Comparison of ENCODE assay signal across 14 cellular contexts in the genomic region with DNA sequence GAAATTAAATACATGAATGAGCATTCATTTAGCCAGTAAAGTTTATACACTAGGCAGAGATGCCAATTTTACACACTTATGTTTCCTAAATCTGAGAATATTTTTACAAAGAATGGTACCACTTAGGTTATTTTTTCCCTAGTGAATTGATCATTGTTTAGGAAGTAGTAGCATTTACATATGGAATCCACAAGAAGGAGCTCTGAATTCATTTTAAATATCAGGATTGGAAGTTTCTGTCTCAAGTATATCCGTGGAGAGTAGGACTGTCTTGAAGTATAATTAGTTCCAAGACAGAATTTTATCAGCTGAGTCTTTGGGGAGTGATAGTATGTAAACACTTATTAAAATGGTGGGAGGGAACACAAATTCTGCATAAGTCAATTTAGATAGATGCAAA.
DNase-seq lines count a peak whose midpoint lies in the region; ATAC-seq and TF ChIP-seq lines count a peak whose summit lies in the region.
"Had no signal": no experiment of that assay in that cellular context is flagged by ENCODE, and none has a peak within 500 bp of the region (broad histone marks: within the 10 kb centered on the region; RNA-seq: fewer than 3 reads in every experiment).

No MANE protein-coding gene starts in this region.

- H3K27me3 Mint-ChIP-seq in CD8-positive, alpha-beta memory T cell = peaks cover 3 to 9% of the 10 kb centered on the region in 2 donors

- no peaks in the 10 kb centered on the region for H3K4me1 Mint-ChIP-seq in CD8-positive, alpha-beta memory T cell
- H3K4me1 Mint-ChIP-seq: activated T-helper 17 cell treated with anti-CD3 and anti-CD28 coated beads, Interleukin-2, amount 50 U/mL, for 72 hours; T-helper 17 cell had no signal

- H3K27ac ChIP-seq in PC-3 (ENCODE audit: low read length) (no peak overlapping the region), fibroblast of lung (ENCODE audit: insufficient read depth, low read length) (no peak overlapping the region), prostate gland (no peak overlapping the region), substantia nigra (ENCODE audit: low read depth, low read length, poor library complexity, severe bottlenecking) (no peak overlapping the region)
- H3K27ac ChIP-seq in CD8-positive, alpha-beta memory T cell (ENCODE audit: low read depth, low read length) = no peak overlapping the region

- H3K36me3 Mint-ChIP-seq in CD8-positive, alpha-beta memory T cell = no peaks in the 10 kb centered on the region

- POLR2A ChIA-PET in PC-3 (lab: Charles Lee; ENCODE audit: unreplicated experiment) = no interaction called here
- POLR2A ChIA-PET in CD8-positive, alpha-beta memory T cell (lab: Charles Lee) = no interaction called here

- no peak overlapping the region for H3K9ac ChIP-seq in PC-3 (ENCODE audit: low read length)
- H3K9ac ChIP-seq in fibroblast of lung (ENCODE audit: insufficient read depth, low read length) = no peak overlapping the region

- no peak overlapping the region for H3K27ac Mint-ChIP-seq in CD8-positive, alpha-beta memory T cell
- H3K27ac Mint-ChIP-seq: activated T-helper 17 cell treated with anti-CD3 and anti-CD28 coated beads, Interleukin-2, amount 50 U/mL, for 72 hours; T-helper 17 cell had no signal

- H3K9me2 ChIP-seq in PC-3 (replicated peaks; ENCODE audit: low read length) = no peaks in the 10 kb centered on the region

- TF ChIP-seq POLR2A in prostate gland (IDR thresholded peaks at IDR 0.05) = no peak

- H3K4me2 ChIP-seq in PC-3 (ENCODE audit: low read length) = no peak overlapping the region
- no peak overlapping the region for H3K4me2 ChIP-seq in fibroblast of lung (ENCODE audit: extremely low read depth, insufficient read depth, low read length)

- H3K9me3 Mint-ChIP-seq in CD8-positive, alpha-beta memory T cell = peaks cover 0 to 12% (median 9%) of the 10 kb centered on the region in 5 donors
- H3K9me3 Mint-ChIP-seq: activated T-helper 17 cell treated with anti-CD3 and anti-CD28 coated beads, Interleukin-2, amount 50 U/mL, for 72 hours had no signal

- intact Hi-C loops in PC-3 (cut with micrococcal nuclease) (no loop called here), prostate gland (cut with DNase I) (no loop called here)

- TF ChIP-seq CTCF in PC-3 (conservative IDR thresholded peaks at IDR 0.05; ENCODE audit: low read depth, low read length) (peak; percentile 61), fibroblast of lung (conservative IDR thresholded peaks at IDR 0.05 in 1 of 2, IDR thresholded peaks at IDR 0.05 in 1 of 2; ENCODE audit: low read depth in 1 of 2, low read length in 2 of 2) (peak in 1 of 2 donors; percentile 9), prostate gland (IDR thresholded peaks at IDR 0.05) (peak in 3 of 4 experiments; percentile 9 to 40 (median 31))

- no TSS peak for BruUV-seq in PC-3 (replicated peaks; lab: Mats Ljungman, UMichigan)

- H3K27me3 ChIP-seq in PC-3 (ENCODE audit: low read length) (peaks cover 19% of the 10 kb centered on the region; the same call in 1 of the 2 replicates), fibroblast of lung (ENCODE audit: control insufficient read depth, insufficient read depth, low read length) (no peaks in the 10 kb centered on the region), prostate gland (replicated peaks; ENCODE audit: insufficient read depth) (no peaks in the 10 kb centered on the region)
- no peaks in the 10 kb centered on the region for H3K27me3 ChIP-seq in CD8-positive, alpha-beta memory T cell (ENCODE audit: insufficient read depth, low read length, poor library complexity, severe bottlenecking)

- no peak overlapping the region for H3K4me3 Mint-ChIP-seq in CD8-positive, alpha-beta memory T cell
- H3K4me3 Mint-ChIP-seq: activated T-helper 17 cell treated with anti-CD3 and anti-CD28 coated beads, Interleukin-2, amount 50 U/mL, for 72 hours; T-helper 17 cell had no signal

- ATAC-seq in PC-3 (no peak), HG02763 (IDR thresholded peaks at IDR 0.05; ENCODE audit: unreplicated experiment) (no peak)
- ATAC-seq: activated T-helper 17 cell treated with anti-CD3 and anti-CD28 coated beads, Interleukin-2, amount 50 U/mL, for 72 hours; left lobe of liver; stimulated activated naive CD8-positive, alpha-beta T cell treated with anti-CD3 and anti-CD28 coated beads, Interleukin-15, Interleukin-2, amounts not matched to agents 100 U/mL and 50 U/mL, for 24 hours; T-helper 17 cell had no signal

- H3K4me1 ChIP-seq in PC-3 (ENCODE audit: insufficient read depth, low read length) (no peaks in the 10 kb centered on the region), fibroblast of lung (ENCODE audit: control insufficient read depth, extremely low read depth, insufficient read depth, low read length) (no peaks in the 10 kb centered on the region), prostate gland (replicated peaks) (no peaks in the 10 kb centered on the region)
- H3K4me1 ChIP-seq in CD8-positive, alpha-beta memory T cell (ENCODE audit: insufficient read depth, low read length) = no peaks in the 10 kb centered on the region

- 13% methylated on average over 1 of the region's 1 CpG for WGBS in prostate gland

- H3K9me3 ChIP-seq in PC-3 (ENCODE audit: low read length) = no peaks in the 10 kb centered on the region
- H3K9me3 ChIP-seq in fibroblast of lung (ENCODE audit: control insufficient read depth, insufficient read depth, low read depth, low read length) = no peaks in the 10 kb centered on the region
- H3K9me3 ChIP-seq in prostate gland = no peaks in the 10 kb centered on the region
- no peaks in the 10 kb centered on the region for H3K9me3 ChIP-seq in CD8-positive, alpha-beta memory T cell (ENCODE audit: low read length)

- H3K79me2 ChIP-seq in PC-3 (ENCODE audit: low read length) (no peaks in the 10 kb centered on the region), fibroblast of lung (ENCODE audit: control insufficient read depth, insufficient read depth, low read length) (no peaks in the 10 kb centered on the region)

- H2AFZ ChIP-seq in PC-3 (ENCODE audit: low read length) (no peak overlapping the region), fibroblast of lung (ENCODE audit: low read length) (no peak overlapping the region)

- H3F3A ChIP-seq in PC-3 (ENCODE audit: low read length, unreplicated experiment) = no peaks in the 10 kb centered on the region

- peak; percentile 8 for DNase-seq in NCI-H1105 treated with DMSO at 0.1 percent for 48 hours (lab: John Stamatoyannopoulos, UW)
- DNase-seq in NCI-H1105 (lab: John Stamatoyannopoulos, UW) = no peak
- DNase-seq in PC-3 = peak; percentile 41
- DNase-seq in fibroblast of lung (ENCODE audit: low read depth in 2 of 2) = peak; percentile 10 to 18
- no peak for DNase-seq in prostate gland (ENCODE audit: low spot score)
- no peak for DNase-seq in CD8-positive, alpha-beta memory T cell
- DNase-seq in substantia nigra (lab: John Stamatoyannopoulos, UW) = no peak
- DNase-seq: effector CD8-positive, alpha-beta T cell; NCI-H2029; stimulated activated naive CD8-positive, alpha-beta T cell treated with anti-CD3 and anti-CD28 coated beads, Interleukin-15, Interleukin-2, amounts not matched to agents 100 U/mL and 50 U/mL, for 24 hours; T-helper 17 cell had no signal

- CTCF ChIA-PET in PC-3 (lab: Charles Lee) = no interaction called here
- CTCF ChIA-PET in CD8-positive, alpha-beta memory T cell (lab: Charles Lee) = no interaction called here

- no peaks in the 10 kb centered on the region for H4K20me1 ChIP-seq in PC-3 (ENCODE audit: low read length)
- no peaks in the 10 kb centered on the region for H4K20me1 ChIP-seq in fibroblast of lung (ENCODE audit: control insufficient read depth, extremely low read depth, insufficient read depth, low read length)

- H3K36me3 ChIP-seq in PC-3 (ENCODE audit: low read depth, low read length) (no peaks in the 10 kb centered on the region), fibroblast of lung (ENCODE audit: control insufficient read depth, insufficient read depth, low read length) (no peaks in the 10 kb centered on the region), prostate gland (no peaks in the 10 kb centered on the region)
- no peaks in the 10 kb centered on the region for H3K36me3 ChIP-seq in CD8-positive, alpha-beta memory T cell (ENCODE audit: insufficient read depth, low read length)

- H3K4me3 ChIP-seq in PC-3 (ENCODE audit: low read length) (no peak overlapping the region), fibroblast of lung (replicated peaks in 1 of 4; ENCODE audit: control extremely low read depth in 1 of 4, insufficient read depth in 1 of 4, low read depth in 3 of 4, low read length in 4 of 4) (no peak overlapping the region), prostate gland (no peak overlapping the region)
- H3K4me3 ChIP-seq in CD8-positive, alpha-beta memory T cell (ENCODE audit: low read length) = no peak overlapping the region

Comparison
In these comparisons a context has a peak if more than half of its experiments do, and no peak if none do; other contexts are left out.
1. DNase-seq: peak in NCI-H1105 treated with DMSO at 0.1 percent for 48 hours (single experiment), PC-3 (single experiment) and fibroblast of lung (2 of 2); none in NCI-H1105 (single experiment), prostate gland (single experiment), CD8-positive, alpha-beta memory T cell (0 of 5) and substantia nigra (0 of 49).